In the genomic region with DNA sequence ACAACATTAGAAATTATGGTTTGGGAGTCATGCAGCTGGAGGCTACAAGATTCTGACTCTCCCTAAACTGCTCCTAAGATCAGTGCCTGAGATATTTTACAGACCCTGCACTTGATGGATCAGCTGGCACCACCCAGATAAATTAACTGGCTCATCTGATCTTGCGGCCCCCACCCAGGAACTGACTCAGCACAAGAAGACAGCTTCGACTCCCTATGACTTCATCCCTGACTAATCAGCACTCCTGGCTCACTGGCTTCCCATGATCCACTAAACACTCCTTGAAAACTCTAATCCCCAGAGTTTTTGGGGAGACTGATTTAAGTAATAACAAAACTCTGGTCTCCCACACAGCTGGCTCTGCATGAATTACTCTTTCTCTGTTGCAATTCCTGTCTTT, we compare ENCODE assay signal across 8 cellular contexts.
DNase-seq lines count a peak whose midpoint lies in the region; ATAC-seq and TF ChIP-seq lines count a peak whose summit lies in the region.
"Not testable (repeated sequence)": the region's sequence is repeated elsewhere in the genome, so short reads cannot be mapped to it uniquely, and the experiment has no call there.

No MANE protein-coding gene starts in this region.

- peak; percentile 57 for ATAC-seq in gastroesophageal sphincter
- not testable (repeated sequence) for ATAC-seq in thoracic aorta (ENCODE audit: insufficient number of reproducible peaks, low FRiP score, low read depth)

- not testable (repeated sequence) for TF ChIP-seq POLR2A in gastroesophageal sphincter (IDR thresholded peaks at IDR 0.05)

- peaks cover 0 to 12% (median 0%) of the 10 kb centered on the region in 3 donors for H3K4me1 ChIP-seq in gastroesophageal sphincter
- H3K4me1 ChIP-seq in osteoblast (ENCODE audit: insufficient read depth, low read length): peaks cover 15% of the 10 kb centered on the region
- not testable (repeated sequence) for H3K4me1 ChIP-seq in thoracic aorta (ENCODE audit: control insufficient read depth in 1 of 2, low read depth in 2 of 2)

- peak; percentile 32 for DNase-seq in ELF-1 (ENCODE audit: low read depth, low spot score)
- peak; percentile 81 for DNase-seq in MG63
- DNase-seq in T1000 (lab: John Stamatoyannopoulos, UW): peak; percentile 8
- peak; percentile 44 for DNase-seq in choroid plexus epithelial cell (ENCODE audit: low read depth)
- DNase-seq in islet precursor cell: peak; percentile 76
- not testable (repeated sequence) for DNase-seq in osteoblast (ENCODE audit: insufficient read length, low spot score, missing footprints)
- DNase-seq in thoracic aorta (ENCODE audit: low spot score): peak; percentile 9

- H3K79me2 ChIP-seq in osteoblast (ENCODE audit: insufficient read depth, low read length): not testable (repeated sequence)

- not testable (repeated sequence) for TF ChIP-seq CTCF in choroid plexus epithelial cell (conservative IDR thresholded peaks at IDR 0.05; ENCODE audit: low read depth, low read length); gastroesophageal sphincter (IDR thresholded peaks at IDR 0.05); osteoblast (IDR thresholded peaks at IDR 0.05; ENCODE audit: extremely low read depth, low read depth, low read length); thoracic aorta (IDR thresholded peaks at IDR 0.05)

- peak overlapping the region in 2 of 4 donors; percentile 41 to 60 for H3K27ac ChIP-seq in gastroesophageal sphincter
- H3K27ac ChIP-seq in osteoblast (ENCODE audit: low read depth, low read length): peak overlapping the region; percentile 96
- not testable (repeated sequence) for H3K27ac ChIP-seq in thoracic aorta

- H2AFZ ChIP-seq in osteoblast (ENCODE audit: low read length): peak overlapping the region; percentile 65

- 13% methylated on average over 2 of the region's 2 CpGs; no CpG with 5 or more reads in 1 of the 2 donors for WGBS in gastroesophageal sphincter (ENCODE audit: low coverage in 1 of 2), 2 donors

- not testable (repeated sequence) for TF ChIP-seq EP300 in gastroesophageal sphincter (IDR thresholded peaks at IDR 0.05)

- H4K20me1 ChIP-seq in osteoblast (ENCODE audit: insufficient read depth, low read length): not testable (repeated sequence)

- H3K4me2 ChIP-seq in osteoblast (ENCODE audit: insufficient read depth, low read length): peak overlapping the region; percentile 66

- not testable (repeated sequence) for H3K9me3 ChIP-seq in MG63; gastroesophageal sphincter; osteoblast (ENCODE audit: low read depth, low read length); thoracic aorta

- not testable (repeated sequence) for H3K27me3 ChIP-seq in MG63; gastroesophageal sphincter; osteoblast (ENCODE audit: insufficient read depth, low read length); thoracic aorta (replicated peaks; ENCODE audit: insufficient read depth)

- not testable (repeated sequence) for H3K4me3 ChIP-seq in MG63; choroid plexus epithelial cell (ENCODE audit: low read depth, low read length); gastroesophageal sphincter; thoracic aorta
- H3K4me3 ChIP-seq in osteoblast (ENCODE audit: insufficient read depth, low read length): peak overlapping the region; percentile 53

- H3K36me3 ChIP-seq in MG63; gastroesophageal sphincter; osteoblast (ENCODE audit: insufficient read depth, low read length); thoracic aorta: not testable (repeated sequence)
